1 cellular context compared by ENCODE assay signal in genomic region chr1:39102537-39103320, GRCh38.
TF ChIP-seq lines count a peak whose summit lies in the region.

No MANE protein-coding gene starts in this region.

TF ChIP-seq in HepG2, 621 proteins besides CTCF, POLR2A, EP300 and RAD21 (continued from another document):
- no peak for TF ChIP-seq GLMP (CRISPR knock-in tag; IDR thresholded peaks at IDR 0.05; ENCODE audit: borderline replicate concordance)
- TF ChIP-seq YY1 (IDR thresholded peaks at IDR 0.05; ENCODE audit: insufficient read depth, insufficient replicate concordance, low read depth, low read length), result no peak
- TF ChIP-seq ARID3A (IDR thresholded peaks at IDR 0.05; ENCODE audit: low read depth, low read length), result peak; percentile 76
- no peak for TF ChIP-seq ZFP1 (CRISPR knock-in tag; IDR thresholded peaks at IDR 0.05)
- TF ChIP-seq SMAD1 (CRISPR knock-in tag; IDR thresholded peaks at IDR 0.05; ENCODE audit: borderline replicate concordance, low read depth), result no peak
- TF ChIP-seq JDP2 (CRISPR knock-in tag; IDR thresholded peaks at IDR 0.05; ENCODE audit: borderline replicate concordance), result no peak
- TF ChIP-seq SP140L (CRISPR knock-in tag; IDR thresholded peaks at IDR 0.05; ENCODE audit: borderline replicate concordance), result 0 out of 2 replicates have a peak, but pooled peaks have one; percentile 75
- TF ChIP-seq MXD3 (CRISPR knock-in tag; IDR thresholded peaks at IDR 0.05), result no peak
- TF ChIP-seq ATM (IDR thresholded peaks at IDR 0.05; ENCODE audit: borderline replicate concordance), result no peak
- TF ChIP-seq SMC3 (IDR thresholded peaks at IDR 0.05; ENCODE audit: low read length), result peak; percentile 81
- no peak for TF ChIP-seq CREB1 (IDR thresholded peaks at IDR 0.05)
- no peak; the same call in 1 of the 2 replicates for TF ChIP-seq CREB1 (CRISPR knock-in tag; IDR thresholded peaks at IDR 0.05)
- TF ChIP-seq ZNF780A (CRISPR knock-in tag; IDR thresholded peaks at IDR 0.05), result no peak
- no peak for TF ChIP-seq ZNF17 (CRISPR knock-in tag; IDR thresholded peaks at IDR 0.05)
- no peak for TF ChIP-seq ATF3 (CRISPR knock-in tag; IDR thresholded peaks at IDR 0.05)
- TF ChIP-seq ZNF558 (CRISPR knock-in tag; IDR thresholded peaks at IDR 0.05; ENCODE audit: borderline replicate concordance), result no peak
- 0 out of 2 replicates have a peak, but pooled peaks have one; percentile 20 for TF ChIP-seq KAT8 (CRISPR knock-in tag; IDR thresholded peaks at IDR 0.05)
- no peak for TF ChIP-seq HNRNPH1 (optimal IDR thresholded peaks at IDR 0.05; ENCODE audit: low read depth, low read length)
- no peak for TF ChIP-seq NFATC3 (CRISPR knock-in tag; IDR thresholded peaks at IDR 0.05)
- no peak for TF ChIP-seq ETV6 (CRISPR knock-in tag; conservative IDR thresholded peaks at IDR 0.05)
- TF ChIP-seq CHD4 (IDR thresholded peaks at IDR 0.05; ENCODE audit: borderline replicate concordance, low read length), result no peak
- TF ChIP-seq SMYD3 (CRISPR knock-in tag; IDR thresholded peaks at IDR 0.05), result no peak
- no peak for TF ChIP-seq KDM5A (IDR thresholded peaks at IDR 0.05; ENCODE audit: borderline replicate concordance, low read length)
- TF ChIP-seq ZZZ3 (CRISPR knock-in tag; IDR thresholded peaks at IDR 0.05; ENCODE audit: borderline replicate concordance), result no peak
- TF ChIP-seq NFKBIZ (CRISPR knock-in tag; IDR thresholded peaks at IDR 0.05), result no peak
- TF ChIP-seq ELF3 (CRISPR knock-in tag; IDR thresholded peaks at IDR 0.05), result peak; percentile 56; the same call in 1 of the 2 replicates
- no peak for TF ChIP-seq ZC3H4 (CRISPR knock-in tag; IDR thresholded peaks at IDR 0.05; ENCODE audit: borderline replicate concordance)
- no peak for TF ChIP-seq GMEB2 (CRISPR knock-in tag; IDR thresholded peaks at IDR 0.05; ENCODE audit: low read depth)
- TF ChIP-seq ZFYVE20 (CRISPR knock-in tag; IDR thresholded peaks at IDR 0.05; ENCODE audit: borderline replicate concordance, low read depth), result no peak
- TF ChIP-seq TEF (CRISPR knock-in tag; IDR thresholded peaks at IDR 0.05), result no peak
- TF ChIP-seq RELA (CRISPR knock-in tag; IDR thresholded peaks at IDR 0.05), result no peak
- no peak for TF ChIP-seq MIER2 (CRISPR knock-in tag; IDR thresholded peaks at IDR 0.05)
- TF ChIP-seq CENPX (CRISPR knock-in tag; IDR thresholded peaks at IDR 0.05), result no peak
- no peak for TF ChIP-seq ZNF142 (CRISPR knock-in tag; IDR thresholded peaks at IDR 0.05)
- no peak for TF ChIP-seq SAP130 (CRISPR knock-in tag; IDR thresholded peaks at IDR 0.05; ENCODE audit: low read depth)
- no peak for TF ChIP-seq FOXM1 (CRISPR knock-in tag; IDR thresholded peaks at IDR 0.05)
- TF ChIP-seq ZNF772 (CRISPR knock-in tag; IDR thresholded peaks at IDR 0.05), result no peak
- no peak for TF ChIP-seq MED8 (CRISPR knock-in tag; IDR thresholded peaks at IDR 0.05; ENCODE audit: insufficient replicate concordance)
